Comparison of ENCODE assay signal across 1 cellular context in the genomic region with DNA sequence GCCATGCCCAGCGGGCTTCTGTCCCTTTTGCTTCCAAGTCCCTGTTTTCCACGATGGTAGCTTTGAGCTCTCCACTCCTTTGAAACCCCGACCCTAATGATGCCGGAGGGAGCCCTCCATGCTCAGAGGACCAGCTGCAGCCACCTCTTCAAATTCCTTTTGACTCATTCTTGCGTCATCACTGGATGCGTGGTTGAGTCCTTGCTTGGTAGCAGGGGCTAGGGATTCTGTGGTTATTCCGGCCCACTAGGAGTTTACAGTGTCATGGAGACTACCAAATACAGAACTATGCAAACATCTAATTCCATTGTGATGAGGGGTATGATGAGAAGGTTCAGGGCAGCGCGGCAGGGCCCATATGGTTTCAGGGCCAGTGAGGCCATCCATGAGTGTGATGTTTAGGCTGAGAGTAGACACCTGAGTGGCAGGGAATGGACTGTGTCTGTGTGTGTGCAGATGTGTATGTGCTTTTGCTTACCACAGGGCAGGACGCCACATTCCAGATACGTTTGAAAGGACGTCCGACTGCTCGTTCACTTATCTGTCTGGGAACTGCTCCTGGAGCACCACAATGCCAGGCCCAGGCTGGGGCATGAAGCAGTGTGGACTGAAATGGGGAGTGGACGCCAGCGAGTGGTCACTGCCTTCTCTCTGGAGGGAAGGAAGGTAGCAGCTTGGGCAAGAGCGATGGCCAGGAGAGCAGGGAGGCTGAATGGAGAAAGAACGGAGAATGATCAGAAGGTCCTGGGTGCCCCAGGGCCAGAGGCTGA.
TF ChIP-seq lines count a peak whose summit lies in the region.

No MANE protein-coding gene starts in this region.

TF ChIP-seq in IMR-90, 13 proteins besides CTCF, POLR2A, EP300 and RAD21 (continued from another document):
- TF ChIP-seq MAFK (IDR thresholded peaks at IDR 0.05; ENCODE audit: low read depth, low read length) (0 out of 2 replicates have a peak, but pooled peaks have one; percentile 23), CHD1 (IDR thresholded peaks at IDR 0.05; ENCODE audit: low read depth, low read length) (no peak; the same call in 1 of the 2 replicates), RCOR1 (IDR thresholded peaks at IDR 0.05; ENCODE audit: insufficient replicate concordance, low read length) (peak; percentile 67), RFX5 (IDR thresholded peaks at IDR 0.05; ENCODE audit: low read depth, low read length) (no peak), BHLHE40 (IDR thresholded peaks at IDR 0.05; ENCODE audit: low read depth, low read length) (peak; percentile 44; the same call in 1 of the 2 replicates)
- TF ChIP-seq, protein P1, sequence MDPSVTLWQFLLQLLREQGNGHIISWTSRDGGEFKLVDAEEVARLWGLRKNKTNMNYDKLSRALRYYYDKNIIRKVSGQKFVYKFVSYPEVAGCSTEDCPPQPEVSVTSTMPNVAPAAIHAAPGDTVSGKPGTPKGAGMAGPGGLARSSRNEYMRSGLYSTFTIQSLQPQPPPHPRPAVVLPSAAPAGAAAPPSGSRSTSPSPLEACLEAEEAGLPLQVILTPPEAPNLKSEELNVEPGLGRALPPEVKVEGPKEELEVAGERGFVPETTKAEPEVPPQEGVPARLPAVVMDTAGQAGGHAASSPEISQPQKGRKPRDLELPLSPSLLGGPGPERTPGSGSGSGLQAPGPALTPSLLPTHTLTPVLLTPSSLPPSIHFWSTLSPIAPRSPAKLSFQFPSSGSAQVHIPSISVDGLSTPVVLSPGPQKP (IDR thresholded peaks at IDR 0.05; ENCODE audit: borderline replicate concordance, low read depth, low read length): no peak
